ENCODE assay signal across 8 cellular contexts in genomic region chr6:141482773-141483172, GRCh38.
DNase-seq lines count a peak whose midpoint lies in the region; ATAC-seq, FAIRE-seq and TF ChIP-seq lines count a peak whose summit lies in the region.

No MANE protein-coding gene starts in this region.

- no peaks in the 10 kb centered on the region for H3K9me3 ChIP-seq in pancreas

- H3K27ac ChIP-seq in pancreas: peak overlapping the region in 1 of 4 donors; percentile 30

- WGBS in pancreas, 2 donors: 29 to 50% methylated on average over 5 of the region's 5 CpGs

- intact Hi-C loops in sciatic nerve (cut with DNase I): no loop called here
- intact Hi-C loops in pancreas (cut with DNase I): no loop called here

- DNase-seq in DMS153 treated with DMSO at 0.1 percent for 48 hours (lab: John Stamatoyannopoulos, UW; ENCODE audit: unreplicated experiment): peak; percentile 50
- DNase-seq in DMS153 (lab: John Stamatoyannopoulos, UW): no peak
- peak; percentile 77 for DNase-seq in NCI-H748 (lab: John Stamatoyannopoulos, UW; ENCODE audit: unreplicated experiment)
- peak; percentile 31 for DNase-seq in choroid plexus epithelial cell (ENCODE audit: low read depth)
- no peak for DNase-seq in sciatic nerve (ENCODE audit: low spot score)
- no peak for DNase-seq in NCI-H82 treated with DMSO at 0.1 percent for 48 hours (lab: John Stamatoyannopoulos, UW; ENCODE audit: unreplicated experiment)
- DNase-seq in pancreas: no peak
- no peak for DNase-seq in HuH-7.5 (ENCODE audit: low spot score)

- H3K4me3 ChIP-seq in choroid plexus epithelial cell (ENCODE audit: low read depth, low read length) (no peak overlapping the region), pancreas (no peak overlapping the region)

- no peak for TF ChIP-seq CTCF in choroid plexus epithelial cell (conservative IDR thresholded peaks at IDR 0.05; ENCODE audit: low read depth, low read length)
- TF ChIP-seq CTCF in pancreas (IDR thresholded peaks at IDR 0.05): no peak

- H3K27me3 ChIP-seq in pancreas: no peaks in the 10 kb centered on the region

- H3K36me3 ChIP-seq in pancreas: no peaks in the 10 kb centered on the region

- no peaks in the 10 kb centered on the region for H3K4me1 ChIP-seq in pancreas

- FAIRE-seq in pancreas (lab: Jason Lieb, UNC): no peak

- peak; percentile 41 for ATAC-seq in sciatic nerve
- ATAC-seq in pancreas: no peak

Comparison
In these comparisons a context has a peak if more than half of its experiments do, and no peak if none do; other contexts are left out.
1. DNase-seq: peak in DMS153 treated with DMSO at 0.1 percent for 48 hours (single experiment), NCI-H748 (single experiment) and choroid plexus epithelial cell (single experiment); none in DMS153 (single experiment), sciatic nerve (single experiment), NCI-H82 treated with DMSO at 0.1 percent for 48 hours (single experiment), pancreas (0 of 6) and HuH-7.5 (single experiment).